Comparison of ENCODE assay signal across 4 cellular contexts in genomic region chr1:153314388-153314787, GRCh38. TPM values are rescaled to one million over a fixed set of nuclear protein-coding genes. Genes with fewer than 3 reads are reported as not detected.
"Had no signal": no experiment of that assay in that cellular context is flagged by ENCODE, and none has a peak within 500 bp of the region (broad histone marks: within the 10 kb centered on the region; RNA-seq: fewer than 3 reads in every experiment).

No MANE protein-coding gene starts in this region.

RNA-seq across cellular contexts. Expression of gene PGLYRP3, which starts 1.6 kb away (rescaled TPM):
- total RNA-seq: LHCN-M2, M059J, MCF 10A, NCI-H460 had no signal

RNA-seq across cellular contexts. Expression of gene PGLYRP4, which starts 34.3 kb away (rescaled TPM):
- total RNA-seq: LHCN-M2, M059J, MCF 10A, NCI-H460 had no signal

RNA-seq across cellular contexts. Expression of gene S100A9, which starts 43.3 kb away (rescaled TPM):
- total RNA-seq: LHCN-M2 had no signal

RNA-seq across cellular contexts. Expression of gene LORICRIN, which starts 54.9 kb away (rescaled TPM):
- total RNA-seq: LHCN-M2, M059J, MCF 10A, NCI-H460 had no signal
